ENCODE assay signal across 10 cellular contexts in genomic region chr12:53427905-53428594, GRCh38. TPM values are rescaled to one million over a fixed set of nuclear protein-coding genes. Genes with fewer than 3 reads are reported as not detected.
A peak's percentile ranks its signal among the peaks of the same experiment; 100 is the strongest.
DNase-seq lines count a peak whose midpoint lies in the region; ATAC-seq and TF ChIP-seq lines count a peak whose summit lies in the region.
"Had no signal": no experiment of that assay in that cellular context is flagged by ENCODE, and none has a peak within 500 bp of the region (broad histone marks: within the 10 kb centered on the region; RNA-seq: fewer than 3 reads in every experiment).

No MANE protein-coding gene starts in this region.

- POLR2A ChIA-PET in MCF 10A (lab: Yijun Ruan, JAX) = interaction anchor here (0.7 to 2.8 kb wide), 20 partner anchors 8 to 247 kb away, joined by 3 to 37 read pairs (median 5); partner anchors contain the start of genes MAP3K12, PRR13, SP1 and TARBP2
- POLR2A ChIA-PET in activated B cell treated with CpG ODN at 0.5 μM for 24 hours (lab: Charles Lee) = interaction anchor here (0.5 kb wide), 1 partner anchor 14 kb away, joined by 3 read pairs; the partner anchor contains the start of gene PRR13

- no peak for TF ChIP-seq POLR2A in breast epithelium (IDR thresholded peaks at IDR 0.05)

- H3K36me3 Mint-ChIP-seq in MCF 10A (ENCODE audit: insufficient read depth, unreplicated experiment) = no peaks in the 10 kb centered on the region
- no peaks in the 10 kb centered on the region for H3K36me3 Mint-ChIP-seq in activated B cell treated with CpG ODN at 0.5 μM for 24 hours (ENCODE audit: low read depth)

- H3K27ac ChIP-seq in breast epithelium = no peak overlapping the region

- peak; percentile 95 for DNase-seq in MCF 10A (ENCODE audit: unreplicated experiment)
- no peak for DNase-seq in breast epithelium (ENCODE audit: low spot score in 2 of 2)
- DNase-seq in activated B cell treated with CpG ODN at 0.5 μM for 24 hours = no peak
- peak; percentile 72 for DNase-seq in hepatic stellate cell (ENCODE audit: low spot score)
- peak; percentile 32 for DNase-seq in stimulated activated naive CD8-positive, alpha-beta T cell treated with anti-CD3 and anti-CD28 coated beads, Interleukin-15, Interleukin-2, amounts not matched to agents 100 U/mL and 50 U/mL, for 24 hours
- DNase-seq in NCI-H524 treated with DMSO at 0.1 percent for 48 hours (lab: John Stamatoyannopoulos, UW) = no peak
- DNase-seq in central memory CD4-positive, alpha-beta T cell = no peak
- DNase-seq: NCI-H1048, occipital lobe had no signal

- H3K4me1 Mint-ChIP-seq in MCF 10A (ENCODE audit: insufficient read depth, unreplicated experiment) = peaks cover 21% of the 10 kb centered on the region
- H3K4me1 Mint-ChIP-seq in activated B cell treated with CpG ODN at 0.5 μM for 24 hours = no peaks in the 10 kb centered on the region

- no peaks in the 10 kb centered on the region for H3K36me3 ChIP-seq in breast epithelium

- CTCF ChIA-PET in MCF 10A (lab: Yijun Ruan, JAX) (interaction anchor here (0.7 to 3.0 kb wide), 6 partner anchors 8 to 105 kb away, joined by 3 to 26 read pairs (median 3); no protein-coding TSS in a partner anchor), activated B cell treated with CpG ODN at 0.5 μM for 24 hours (lab: Charles Lee) (interaction anchor here (1.6 kb wide), 1 partner anchor 75 kb away, joined by 14 read pairs; no protein-coding TSS in a partner anchor)

- no peaks in the 10 kb centered on the region for H3K9me3 ChIP-seq in breast epithelium

- BruUV-seq in MCF 10A (replicated peaks; lab: Mats Ljungman, UMichigan) = no TSS peak

- TF ChIP-seq CTCF in MCF 10A (IDR thresholded peaks at IDR 0.05; ENCODE audit: unreplicated experiment) (no peak), breast epithelium (IDR thresholded peaks at IDR 0.05) (no peak), activated B cell treated with CpG ODN at 0.5 μM for 24 hours (IDR thresholded peaks at IDR 0.05) (no peak)

- H3K4me3 Mint-ChIP-seq in MCF 10A (ENCODE audit: unreplicated experiment) (no peak overlapping the region), activated B cell treated with CpG ODN at 0.5 μM for 24 hours (no peak overlapping the region)

- H3K9me3 Mint-ChIP-seq in MCF 10A (ENCODE audit: unreplicated experiment) = no peaks in the 10 kb centered on the region
- H3K9me3 Mint-ChIP-seq in activated B cell treated with CpG ODN at 0.5 μM for 24 hours = no peaks in the 10 kb centered on the region

- H3K4me3 ChIP-seq in breast epithelium = no peak overlapping the region

- ATAC-seq in activated B cell treated with CpG ODN at 0.5 μM for 24 hours (ENCODE audit: low read depth) (peak; percentile 57), GM18519 (IDR thresholded peaks at IDR 0.05; ENCODE audit: low FRiP score, unreplicated experiment) (no peak)
- peak; percentile 99 for ATAC-seq in stimulated activated naive CD8-positive, alpha-beta T cell treated with anti-CD3 and anti-CD28 coated beads, Interleukin-15, Interleukin-2, amounts not matched to agents 100 U/mL and 50 U/mL, for 24 hours

- H3K27ac Mint-ChIP-seq in MCF 10A (ENCODE audit: low read depth, unreplicated experiment) = peak overlapping the region; percentile 0
- no peak overlapping the region for H3K27ac Mint-ChIP-seq in activated B cell treated with CpG ODN at 0.5 μM for 24 hours

- no peaks in the 10 kb centered on the region for H3K4me1 ChIP-seq in breast epithelium

- H3K27me3 ChIP-seq in breast epithelium = no peaks in the 10 kb centered on the region

- intact Hi-C loops in MCF 10A (cut with micrococcal nuclease) (no loop called here), breast epithelium (cut with DNase I; ENCODE audit: low total_unique reads) (no loop called here), activated B cell treated with CpG ODN at 0.5 μM for 24 hours (cut with micrococcal nuclease) (no loop called here)

- H3K27me3 Mint-ChIP-seq in MCF 10A (ENCODE audit: insufficient read depth, unreplicated experiment) = no peaks in the 10 kb centered on the region
- H3K27me3 Mint-ChIP-seq in activated B cell treated with CpG ODN at 0.5 μM for 24 hours = no peaks in the 10 kb centered on the region

RNA-seq across cellular contexts. Expression of gene AMHR2, which starts 4.4 kb away (rescaled TPM):
- not detected in 2 replicates for total RNA-seq in MCF 10A (2022)
- total RNA-seq in breast epithelium = under 1 TPM in 1 of 3 donors, not detected in 2; 0.15 TPM
- not detected in 2 replicates for total RNA-seq in activated B cell treated with CpG ODN at 0.5 μM for 24 hours
- total RNA-seq: occipital lobe had no signal

RNA-seq across cellular contexts. Expression of gene PRR13, which starts 13.5 kb away (rescaled TPM):
- 147 and 173 TPM in 2 replicates for total RNA-seq in MCF 10A (2022)
- total RNA-seq in breast epithelium = 10 to 100 TPM; 57.1 to 65.1 (median 61.0) TPM
- 266 and 288 TPM in 2 replicates for total RNA-seq in activated B cell treated with CpG ODN at 0.5 μM for 24 hours

RNA-seq across cellular contexts. Expression of gene PCBP2, which starts 23.9 kb away (rescaled TPM):
- total RNA-seq in MCF 10A (2022) = 994 and 1,037 TPM in 2 replicates
- 100 to 1,000 TPM; 512 to 722 (median 529) TPM for total RNA-seq in breast epithelium
- 841 and 853 TPM in 2 replicates for total RNA-seq in activated B cell treated with CpG ODN at 0.5 μM for 24 hours

RNA-seq across cellular contexts. Expression of gene SP1, which starts 48.1 kb away (rescaled TPM):
- 72.9 and 76.6 TPM in 2 replicates for total RNA-seq in MCF 10A (2022)
- 100 to 1,000 TPM in 1 of 3 donors, 10 to 100 TPM in 2; 84.6 to 111 (median 91.4) TPM for total RNA-seq in breast epithelium
- 99.2 and 102 TPM in 2 replicates for total RNA-seq in activated B cell treated with CpG ODN at 0.5 μM for 24 hours

Comparison
In these comparisons a context has a peak if more than half of its experiments do, and no peak if none do; other contexts are left out.
1. DNase-seq: peak in MCF 10A (single experiment), hepatic stellate cell (single experiment) and stimulated activated naive CD8-positive, alpha-beta T cell treated with anti-CD3 and anti-CD28 coated beads, Interleukin-15, Interleukin-2, amounts not matched to agents 100 U/mL and 50 U/mL, for 24 hours (single experiment); none in breast epithelium (0 of 2), activated B cell treated with CpG ODN at 0.5 μM for 24 hours (single experiment), NCI-H524 treated with DMSO at 0.1 percent for 48 hours (single experiment) and central memory CD4-positive, alpha-beta T cell (single experiment).